ENCODE assay signal across 11 cellular contexts in genomic region chr11:44570411-44571155, GRCh38. TPM values are rescaled to one million over a fixed set of nuclear protein-coding genes. Genes with fewer than 3 reads are reported as not detected.
DNase-seq lines count a peak whose midpoint lies in the region; ATAC-seq and TF ChIP-seq lines count a peak whose summit lies in the region.
"Had no signal": no experiment of that assay in that cellular context is flagged by ENCODE, and none has a peak within 500 bp of the region (broad histone marks: within the 10 kb centered on the region; RNA-seq: fewer than 3 reads in every experiment).

No MANE protein-coding gene starts in this region.

- no peaks in the 10 kb centered on the region for H3K27me3 Mint-ChIP-seq in activated T-cell treated with anti-CD3 and anti-CD28 coated beads, Interleukin-2, amount 50 U/mL, for 24 hours
- H3K27me3 Mint-ChIP-seq in mesothelial cell of epicardium (ENCODE audit: low read depth) = no peaks in the 10 kb centered on the region

- no peaks in the 10 kb centered on the region for H3K9me3 Mint-ChIP-seq in activated T-cell treated with anti-CD3 and anti-CD28 coated beads, Interleukin-2, amount 50 U/mL, for 24 hours
- no peaks in the 10 kb centered on the region for H3K9me3 Mint-ChIP-seq in mesothelial cell of epicardium

- H3K27me3 ChIP-seq in RWPE2 (ENCODE audit: insufficient read depth, poor library complexity, severe bottlenecking) = no peaks in the 10 kb centered on the region
- H3K27me3 ChIP-seq in spleen (replicated peaks in 1 of 7) = no peaks in the 10 kb centered on the region
- H3K27me3 ChIP-seq: thyroid gland had no signal

- peaks cover 81% of the 10 kb centered on the region for H3K36me3 Mint-ChIP-seq in activated T-cell treated with anti-CD3 and anti-CD28 coated beads, Interleukin-2, amount 50 U/mL, for 24 hours (ENCODE audit: low read depth)
- no peaks in the 10 kb centered on the region for H3K36me3 Mint-ChIP-seq in mesothelial cell of epicardium

- ATAC-seq in RWPE2 (ENCODE audit: low read depth) = no peak
- ATAC-seq in HG02870 (IDR thresholded peaks at IDR 0.05; ENCODE audit: unreplicated experiment) = no peak

- H3K4me3 Mint-ChIP-seq in activated T-cell treated with anti-CD3 and anti-CD28 coated beads, Interleukin-2, amount 50 U/mL, for 24 hours = peak overlapping the region; percentile 84
- no peak overlapping the region for H3K4me3 Mint-ChIP-seq in mesothelial cell of epicardium

- TF ChIP-seq CTCF in RWPE2 (IDR thresholded peaks at IDR 0.05; ENCODE audit: poor library complexity, severe bottlenecking) (no peak), spleen (IDR thresholded peaks at IDR 0.05 in 8 of 11, conservative IDR thresholded peaks at IDR 0.05 in 3 of 11) (no peak), mesothelial cell of epicardium (IDR thresholded peaks at IDR 0.05; ENCODE audit: unreplicated experiment) (no peak)

- TF ChIP-seq POLR2A in spleen (IDR thresholded peaks at IDR 0.05) = no peak

- intact Hi-C loops in spleen (cut with DNase I; ENCODE audit: low total_unique reads) = no loop called here

- H3K27ac ChIP-seq in RWPE2 (ENCODE audit: poor library complexity, severe bottlenecking) (peak overlapping the region; percentile 83), spleen (peak overlapping the region; percentile 14 to 95 (median 88))
- H3K27ac ChIP-seq: thyroid gland had no signal

- 68 to 85% (median 77%) methylated on average over 9 to 10 of the region's 10 CpGs for WGBS in spleen, 5 donors

- H3K36me3 ChIP-seq in RWPE2 (ENCODE audit: low read depth) (peaks cover 16% of the 10 kb centered on the region; the same call in 1 of the 2 replicates), spleen (peaks cover 0 to 23% (median 0%) of the 10 kb centered on the region in 6 donors)
- H3K36me3 ChIP-seq: thyroid gland had no signal

- H3K4me1 Mint-ChIP-seq in activated T-cell treated with anti-CD3 and anti-CD28 coated beads, Interleukin-2, amount 50 U/mL, for 24 hours (ENCODE audit: low read depth) = peaks cover 94% of the 10 kb centered on the region
- peaks cover 11% of the 10 kb centered on the region for H3K4me1 Mint-ChIP-seq in mesothelial cell of epicardium

- H3K4me3 ChIP-seq in RWPE2 (ENCODE audit: severe bottlenecking) (no peak overlapping the region), spleen (peak overlapping the region in 1 of 8 donors; percentile 76)
- H3K4me3 ChIP-seq: thyroid gland had no signal

- H3K9me3 ChIP-seq in RWPE2 (ENCODE audit: severe bottlenecking) (no peaks in the 10 kb centered on the region), spleen (no peaks in the 10 kb centered on the region)
- H3K9me3 ChIP-seq: thyroid gland had no signal

- no peak for DNase-seq in activated T-cell treated with anti-CD3 and anti-CD28 coated beads, Interleukin-2, amount 50 U/mL, for 24 hours
- DNase-seq in activated T-cell treated with anti-CD3 and anti-CD28 coated beads, Interleukin-2, amount 50 U/mL, for 1 hour = no peak
- DNase-seq in RWPE2 (ENCODE audit: low spot score) = peak; percentile 34
- DNase-seq in dermis blood vessel endothelial cell = peak; percentile 32
- DNase-seq in spleen = peak; percentile 81
- DNase-seq in NCI-H128 (lab: John Stamatoyannopoulos, UW; ENCODE audit: unreplicated experiment) = no peak
- DNase-seq in mesothelial cell of epicardium (ENCODE audit: low spot score in 2 of 2, unreplicated experiment in 2 of 2) = no peak
- DNase-seq: activated CD4-positive, alpha-beta T cell treated with anti-CD3 and anti-CD28 coated beads, Interleukin-2, amount 50 U/mL, for 4 hours; NCI-H1417; thyroid gland had no signal

- peaks cover 34% of the 10 kb centered on the region for H3K4me1 ChIP-seq in RWPE2 (ENCODE audit: insufficient read depth, poor library complexity, severe bottlenecking)
- peaks cover 40 to 100% (median 99%) of the 10 kb centered on the region in 6 donors for H3K4me1 ChIP-seq in spleen

- peak overlapping the region; percentile 92 for H3K27ac Mint-ChIP-seq in activated T-cell treated with anti-CD3 and anti-CD28 coated beads, Interleukin-2, amount 50 U/mL, for 24 hours
- H3K27ac Mint-ChIP-seq in mesothelial cell of epicardium = no peak overlapping the region

RNA-seq across cellular contexts. Expression of gene CD82, which starts 5.1 kb away (rescaled TPM):
- 8.5 and 14.1 TPM in 2 replicates for total RNA-seq in dermis blood vessel endothelial cell
- 100 to 1,000 TPM in 4 of 7 donors, 10 to 100 TPM in 3; 65.3 to 174 (median 125) TPM for total RNA-seq in spleen
- 100 to 1,000 TPM in 1 of 3 donors, 10 to 100 TPM in 2; 27.8 to 111 (median 35.3) TPM for polyA plus RNA-seq in spleen
- total RNA-seq in mesothelial cell of epicardium = 10.6 to 11.8 TPM (median 11.2 TPM) in 3 replicates

Comparison
In these comparisons a context has a peak if more than half of its experiments do, and no peak if none do; other contexts are left out.
1. DNase-seq: peak in RWPE2 (single experiment), dermis blood vessel endothelial cell (single experiment) and spleen (single experiment); none in activated T-cell treated with anti-CD3 and anti-CD28 coated beads, Interleukin-2, amount 50 U/mL, for 24 hours (single experiment), activated T-cell treated with anti-CD3 and anti-CD28 coated beads, Interleukin-2, amount 50 U/mL, for 1 hour (single experiment), NCI-H128 (single experiment) and mesothelial cell of epicardium (0 of 2).